Comparison of ENCODE assay signal across 1 cellular context in genomic region chr3:128052831-128053419, GRCh38.
TF ChIP-seq lines count a peak whose summit lies in the region.

No MANE protein-coding gene starts in this region.

TF ChIP-seq in GM23338, 12 proteins besides CTCF, POLR2A, EP300 and RAD21 (continued from another document):
- TF ChIP-seq CREB1 (CRISPR knock-in tag; IDR thresholded peaks at IDR 0.05; ENCODE audit: low read depth): no peak
- no peak for TF ChIP-seq ZNF331 (CRISPR knock-in tag; IDR thresholded peaks at IDR 0.05; ENCODE audit: low read depth)
- no peak for TF ChIP-seq EZH2 (IDR thresholded peaks at IDR 0.05; ENCODE audit: low read depth, unreplicated experiment)
